In genomic region chr11:69355959-69356702, GRCh38 we compare ENCODE assay signal across 19 cellular contexts.
DNase-seq lines count a peak whose midpoint lies in the region; ATAC-seq and TF ChIP-seq lines count a peak whose summit lies in the region.
"Had no signal": no experiment of that assay in that cellular context is flagged by ENCODE, and none has a peak within 500 bp of the region (broad histone marks: within the 10 kb centered on the region; RNA-seq: fewer than 3 reads in every experiment).

No MANE protein-coding gene starts in this region.

- H3K4me1 ChIP-seq in Panc1 (ENCODE audit: control insufficient read depth, insufficient read depth, low read length) (peaks cover 53% of the 10 kb centered on the region), colonic mucosa (no peaks in the 10 kb centered on the region), lung (ENCODE audit: control insufficient read depth in 2 of 2, insufficient read depth in 2 of 2, low read length in 2 of 2) (peaks cover 0 to 16% of the 10 kb centered on the region in 2 donors)

- in situ Hi-C loops in Panc1 (cut with HindIII; ENCODE audit: low pct_unique_long_range_greater_than_20kb, low sequenced_read_pairs) = no loop called here

- H3K9me3 ChIP-seq in Panc1 (ENCODE audit: control insufficient read depth, insufficient read depth, low read depth, low read length) (peaks cover 15% of the 10 kb centered on the region; the same call in 1 of the 2 replicates), colonic mucosa (no peaks in the 10 kb centered on the region), lung (ENCODE audit: control insufficient read depth in 2 of 2, insufficient read depth in 1 of 2, low read length in 1 of 2) (peaks cover 6 to 8% of the 10 kb centered on the region in 2 donors)

- H3K27me3 ChIP-seq in Panc1 (ENCODE audit: control insufficient read depth, insufficient read depth, low read length) (no peaks in the 10 kb centered on the region), colonic mucosa (no peaks in the 10 kb centered on the region), lung (ENCODE audit: control insufficient read depth, insufficient read depth) (no peaks in the 10 kb centered on the region)

- TF ChIP-seq CTCF in Panc1 (IDR thresholded peaks at IDR 0.05) = no peak
- TF ChIP-seq CTCF in colonic mucosa (IDR thresholded peaks at IDR 0.05) = no peak
- no peak for TF ChIP-seq CTCF in lung (IDR thresholded peaks at IDR 0.05; ENCODE audit: control extremely low read depth, extremely low read depth)

- intact Hi-C loops in Panc1 (cut with micrococcal nuclease; ENCODE audit: unreplicated experiment) = no loop called here
- intact Hi-C loops in colonic mucosa (cut with DNase I) = no loop called here

- POLR2A ChIA-PET in Panc1 (lab: Charles Lee) = no interaction called here

- DNase-seq in Panc1 (ENCODE audit: low read depth, low spot score) (no peak), colonic mucosa (peak; percentile 7), lung (ENCODE audit: low spot score) (peak; percentile 13), activated gamma-delta T cell (lab: John Stamatoyannopoulos, UW) (no peak), NOMO-1 treated with DMSO at 0.1 percent for 48 hours (lab: John Stamatoyannopoulos, UW; ENCODE audit: unreplicated experiment) (no peak), foreskin melanocyte (no peak)
- no peak for DNase-seq in stimulated activated CD4-positive, alpha-beta T cell treated with anti-CD3 and anti-CD28 coated beads, Interleukin-1b, Interleukin-23, amount 100 ng/mL, for 48 hours
- DNase-seq: AML-193, C1 segment of cervical spinal cord, DMS153, Kasumi-1, NCI-H1694, NCI-H2107, NCI-H446 treated with DMSO at 0.1 percent for 48 hours, NCI-H526 treated with DMSO at 0.1 percent for 48 hours, PC-3, RPMI8226, SHP77 had no signal

- no peak overlapping the region for H3K9ac ChIP-seq in colonic mucosa (ENCODE audit: low read depth in 2 of 2, low read length in 2 of 2)

- CTCF ChIA-PET in Panc1 (lab: Charles Lee) = no interaction called here

- WGBS in lung, 2 donors = 82 to 89% methylated on average over 8 of the region's 8 CpGs

- BruUV-seq in Panc1 (replicated peaks; lab: Mats Ljungman, UMichigan) = no TSS peak

- H3K27ac ChIP-seq in Panc1 (ENCODE audit: low read length) (peak overlapping the region; percentile 26; the same call in 1 of the 2 replicates), colonic mucosa (no peak overlapping the region), lung (ENCODE audit: low read depth in 1 of 2, low read length in 1 of 2) (no peak overlapping the region)

- no peaks in the 10 kb centered on the region for H3K36me3 ChIP-seq in Panc1 (ENCODE audit: control insufficient read depth, insufficient read depth, low read length)
- no peaks in the 10 kb centered on the region for H3K36me3 ChIP-seq in colonic mucosa
- no peaks in the 10 kb centered on the region for H3K36me3 ChIP-seq in lung (ENCODE audit: control insufficient read depth in 2 of 2, insufficient read depth in 2 of 2, low read length in 2 of 2)

- H3K4me3 ChIP-seq in Panc1 (ENCODE audit: low read depth in 2 of 2, low read length in 2 of 2) (no peak overlapping the region), colonic mucosa (no peak overlapping the region), lung (no peak overlapping the region)

- no peak for ATAC-seq in Panc1
- ATAC-seq in lung (ENCODE audit: insufficient read depth, low FRiP score) = no peak
- ATAC-seq: CD8-positive, alpha-beta T cell; PC-3 had no signal

Comparison
In these comparisons a context has a peak if more than half of its experiments do, and no peak if none do; other contexts are left out.
1. DNase-seq: peak in colonic mucosa (single experiment) and lung (single experiment); none in Panc1 (single experiment), activated gamma-delta T cell (single experiment), stimulated activated CD4-positive, alpha-beta T cell treated with anti-CD3 and anti-CD28 coated beads, Interleukin-1b, Interleukin-23, amount 100 ng/mL, for 48 hours (single experiment), NOMO-1 treated with DMSO at 0.1 percent for 48 hours (single experiment) and foreskin melanocyte (single experiment).